In the genomic region with DNA sequence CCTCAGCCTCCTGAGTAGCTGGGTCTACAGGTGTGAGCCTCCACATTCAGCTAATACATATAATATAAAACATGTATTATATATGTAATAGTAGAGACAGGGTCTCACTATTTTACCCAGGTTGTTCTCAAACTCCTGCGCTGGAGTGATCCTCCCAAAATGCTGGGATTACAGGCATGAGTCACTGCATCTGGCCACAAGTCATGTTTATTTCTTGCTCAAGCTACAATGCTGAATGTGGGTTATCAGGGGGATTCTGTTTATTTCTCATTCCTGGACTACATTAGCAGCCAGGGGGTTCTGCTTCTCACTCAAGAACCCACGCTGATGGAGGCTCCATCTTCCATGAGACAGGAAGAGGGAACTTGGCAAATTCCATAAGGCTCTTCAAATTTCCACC, we compare ENCODE assay signal across 1 cellular context.
TF ChIP-seq lines count a peak whose summit lies in the region.

No MANE protein-coding gene starts in this region.

TF ChIP-seq in IMR-90, 13 proteins besides CTCF, POLR2A, EP300 and RAD21:
- TF ChIP-seq CEBPB (IDR thresholded peaks at IDR 0.05; ENCODE audit: low read depth, low read length) (peak; percentile 25; the same call in 1 of the 2 replicates), NFE2L2 (IDR thresholded peaks at IDR 0.05; ENCODE audit: low read depth, low read length) (no peak), SMC3 (IDR thresholded peaks at IDR 0.05; ENCODE audit: low read depth, low read length) (no peak), FOS (IDR thresholded peaks at IDR 0.05; ENCODE audit: low read depth, low read length) (peak; percentile 67)
TF ChIP-seq in IMR-90: peak in this region for 2.
